Comparison of ENCODE assay signal across 8 cellular contexts in the genomic region with DNA sequence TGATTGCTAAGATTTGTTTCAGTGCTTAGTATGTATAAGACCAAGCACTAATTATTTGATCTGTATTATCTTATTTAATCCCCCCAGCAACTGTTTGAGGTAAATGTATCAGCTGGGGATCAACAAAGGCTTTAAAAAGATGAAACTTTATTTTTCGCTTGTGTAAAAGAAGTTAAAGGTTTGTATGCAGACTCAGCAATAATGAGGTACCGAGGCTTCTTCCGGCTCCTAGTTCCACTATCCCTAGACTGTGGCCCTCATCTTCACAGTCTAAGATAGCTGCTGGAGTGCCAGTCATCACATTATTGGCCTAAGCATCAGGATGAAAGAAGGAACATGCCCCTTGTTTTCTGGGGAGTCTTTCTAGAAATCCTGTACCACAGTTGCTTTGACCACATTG.
"Had no signal": no experiment of that assay in that cellular context is flagged by ENCODE, and none has a peak within 500 bp of the region (broad histone marks: within the 10 kb centered on the region; RNA-seq: fewer than 3 reads in every experiment).

No MANE protein-coding gene starts in this region.

- DNase-seq: H9, HCEC 1CT, KBM-7 had no signal

- FAIRE-seq: H1, H54, HTR-8/SVneo had no signal

- H3K9ac ChIP-seq: KMS-11 had no signal

- H2AFZ ChIP-seq: GM23338 had no signal

- H3K4me3 Mint-ChIP-seq: GM23338, H9 had no signal

- H3K4me2 ChIP-seq: GM23338, KMS-11 had no signal

- ATAC-seq: GM23338 had no signal

- H3K4me3 ChIP-seq: GM23338 had no signal

- H3K9me3 Mint-ChIP-seq: GM23338, H9 had no signal

- H3K27ac Mint-ChIP-seq: GM23338, H9 had no signal

- H3K27ac ChIP-seq: KMS-11 had no signal
